1 cellular context compared by ENCODE assay signal in the genomic region with DNA sequence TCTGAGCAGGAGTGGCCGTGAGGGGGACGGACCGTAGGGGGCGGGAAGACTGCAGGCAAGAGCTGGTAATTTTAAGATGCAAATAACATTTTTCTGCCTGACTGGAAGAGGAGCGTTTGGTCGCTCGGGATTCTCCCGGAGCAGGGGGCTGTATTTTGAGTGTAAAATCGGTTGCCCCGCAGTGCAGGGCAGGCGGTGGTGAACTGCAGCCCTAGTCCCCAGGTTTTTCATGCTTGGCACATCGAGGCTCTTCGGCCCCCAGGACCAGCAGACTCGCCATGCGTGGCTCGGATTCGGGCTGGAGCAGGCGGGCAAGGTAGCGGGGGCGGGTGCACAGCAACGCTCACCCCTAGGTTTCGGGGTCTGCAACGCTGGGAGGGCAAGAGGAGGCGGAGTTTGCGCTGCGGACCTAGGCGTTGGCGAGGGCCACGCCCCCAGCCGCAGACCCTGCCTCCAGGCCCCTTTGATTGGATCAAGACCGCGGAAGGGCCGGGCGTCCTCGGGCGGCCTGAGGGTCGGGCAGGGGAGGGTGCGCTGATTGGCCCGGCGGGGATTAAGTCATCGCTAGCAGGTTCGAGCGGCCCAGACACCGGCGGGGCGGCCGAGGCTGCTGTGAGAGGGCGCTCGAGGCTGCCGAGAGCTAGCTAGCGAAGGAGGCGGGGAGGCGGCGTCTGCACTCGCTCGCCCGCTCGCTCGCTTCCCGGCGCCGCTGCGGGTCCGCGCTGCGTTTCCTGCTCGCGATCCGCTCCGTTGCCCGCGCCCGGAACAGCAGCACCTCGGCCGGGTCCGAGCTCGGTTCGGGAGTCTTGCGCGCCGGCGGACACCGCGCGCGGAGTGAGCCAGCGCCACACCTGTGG.
TF ChIP-seq lines count a peak whose summit lies in the region.

A gene with protein sequence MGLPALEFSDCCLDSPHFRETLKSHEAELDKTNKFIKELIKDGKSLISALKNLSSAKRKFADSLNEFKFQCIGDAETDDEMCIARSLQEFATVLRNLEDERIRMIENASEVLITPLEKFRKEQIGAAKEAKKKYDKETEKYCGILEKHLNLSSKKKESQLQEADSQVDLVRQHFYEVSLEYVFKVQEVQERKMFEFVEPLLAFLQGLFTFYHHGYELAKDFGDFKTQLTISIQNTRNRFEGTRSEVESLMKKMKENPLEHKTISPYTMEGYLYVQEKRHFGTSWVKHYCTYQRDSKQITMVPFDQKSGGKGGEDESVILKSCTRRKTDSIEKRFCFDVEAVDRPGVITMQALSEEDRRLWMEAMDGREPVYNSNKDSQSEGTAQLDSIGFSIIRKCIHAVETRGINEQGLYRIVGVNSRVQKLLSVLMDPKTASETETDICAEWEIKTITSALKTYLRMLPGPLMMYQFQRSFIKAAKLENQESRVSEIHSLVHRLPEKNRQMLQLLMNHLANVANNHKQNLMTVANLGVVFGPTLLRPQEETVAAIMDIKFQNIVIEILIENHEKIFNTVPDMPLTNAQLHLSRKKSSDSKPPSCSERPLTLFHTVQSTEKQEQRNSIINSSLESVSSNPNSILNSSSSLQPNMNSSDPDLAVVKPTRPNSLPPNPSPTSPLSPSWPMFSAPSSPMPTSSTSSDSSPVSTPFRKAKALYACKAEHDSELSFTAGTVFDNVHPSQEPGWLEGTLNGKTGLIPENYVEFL (plus strand): TSS at position 585 of the 857 bp plus-strand sequence. CDS start 385 bp downstream, outside the sequence.

TF ChIP-seq in HEK293, 187 proteins besides CTCF, POLR2A, EP300 and RAD21 (continued from another document and continues in another):
- TF ChIP-seq, protein P1, sequence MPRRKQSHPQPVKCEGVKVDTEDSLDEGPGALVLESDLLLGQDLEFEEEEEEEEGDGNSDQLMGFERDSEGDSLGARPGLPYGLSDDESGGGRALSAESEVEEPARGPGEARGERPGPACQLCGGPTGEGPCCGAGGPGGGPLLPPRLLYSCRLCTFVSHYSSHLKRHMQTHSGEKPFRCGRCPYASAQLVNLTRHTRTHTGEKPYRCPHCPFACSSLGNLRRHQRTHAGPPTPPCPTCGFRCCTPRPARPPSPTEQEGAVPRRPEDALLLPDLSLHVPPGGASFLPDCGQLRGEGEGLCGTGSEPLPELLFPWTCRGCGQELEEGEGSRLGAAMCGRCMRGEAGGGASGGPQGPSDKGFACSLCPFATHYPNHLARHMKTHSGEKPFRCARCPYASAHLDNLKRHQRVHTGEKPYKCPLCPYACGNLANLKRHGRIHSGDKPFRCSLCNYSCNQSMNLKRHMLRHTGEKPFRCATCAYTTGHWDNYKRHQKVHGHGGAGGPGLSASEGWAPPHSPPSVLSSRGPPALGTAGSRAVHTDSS (tag by site-specific recombination; IDR thresholded peaks at IDR 0.05): no peak
- TF ChIP-seq SALL2 (tag by site-specific recombination; IDR thresholded peaks at IDR 0.05; ENCODE audit: borderline replicate concordance): no peak
- TF ChIP-seq, protein P2, sequence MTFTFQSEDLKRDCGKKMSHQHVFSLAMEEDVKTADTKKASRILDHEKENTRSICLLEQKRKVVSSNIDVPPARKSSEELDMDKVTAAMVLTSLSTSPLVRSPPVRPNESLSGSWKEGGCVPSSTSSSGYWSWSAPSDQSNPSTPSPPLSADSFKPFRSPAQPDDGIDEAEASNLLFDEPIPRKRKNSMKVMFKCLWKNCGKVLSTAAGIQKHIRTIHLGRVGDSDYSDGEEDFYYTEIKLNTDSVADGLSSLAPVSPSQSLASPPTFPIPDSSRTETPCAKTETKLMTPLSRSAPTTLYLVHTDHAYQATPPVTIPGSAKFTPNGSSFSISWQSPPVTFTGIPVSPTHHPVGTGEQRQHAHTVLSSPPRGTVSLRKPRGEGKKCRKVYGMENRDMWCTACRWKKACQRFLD (tag by site-specific recombination; IDR thresholded peaks at IDR 0.05): no peak
- TF ChIP-seq, protein P3, sequence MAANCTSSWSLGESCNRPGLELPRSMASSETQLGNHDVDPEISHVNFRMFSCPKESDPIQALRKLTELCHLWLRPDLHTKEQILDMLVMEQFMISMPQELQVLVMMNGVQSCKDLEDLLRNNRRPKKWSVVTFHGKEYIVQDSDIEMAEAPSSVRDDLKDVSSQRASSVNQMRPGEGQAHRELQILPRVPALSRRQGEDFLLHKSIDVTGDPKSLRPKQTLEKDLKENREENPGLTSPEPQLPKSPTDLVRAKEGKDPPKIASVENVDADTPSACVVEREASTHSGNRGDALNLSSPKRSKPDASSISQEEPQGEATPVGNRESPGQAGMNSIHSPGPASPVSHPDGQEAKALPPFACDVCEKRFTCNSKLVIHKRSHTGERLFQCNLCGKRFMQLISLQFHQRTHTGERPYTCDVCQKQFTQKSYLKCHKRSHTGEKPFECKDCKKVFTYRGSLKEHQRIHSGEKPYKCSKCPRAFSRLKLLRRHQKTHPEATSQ (tag by site-specific recombination; IDR thresholded peaks at IDR 0.05): no peak
- no peak for TF ChIP-seq ZNF174 (tag by site-specific recombination; IDR thresholded peaks at IDR 0.05)
- TF ChIP-seq GFI1B (tag by site-specific recombination; IDR thresholded peaks at IDR 0.05): no peak
- TF ChIP-seq ZNF585B (tag by site-specific recombination; IDR thresholded peaks at IDR 0.05): no peak
- no peak for TF ChIP-seq ZNF530 (tag by site-specific recombination; IDR thresholded peaks at IDR 0.05; ENCODE audit: low read depth)
- no peak for TF ChIP-seq ZNF350 (tag by site-specific recombination; IDR thresholded peaks at IDR 0.05)
- TF ChIP-seq ZNF785 (tag by site-specific recombination; IDR thresholded peaks at IDR 0.05): no peak
- TF ChIP-seq, protein P4, sequence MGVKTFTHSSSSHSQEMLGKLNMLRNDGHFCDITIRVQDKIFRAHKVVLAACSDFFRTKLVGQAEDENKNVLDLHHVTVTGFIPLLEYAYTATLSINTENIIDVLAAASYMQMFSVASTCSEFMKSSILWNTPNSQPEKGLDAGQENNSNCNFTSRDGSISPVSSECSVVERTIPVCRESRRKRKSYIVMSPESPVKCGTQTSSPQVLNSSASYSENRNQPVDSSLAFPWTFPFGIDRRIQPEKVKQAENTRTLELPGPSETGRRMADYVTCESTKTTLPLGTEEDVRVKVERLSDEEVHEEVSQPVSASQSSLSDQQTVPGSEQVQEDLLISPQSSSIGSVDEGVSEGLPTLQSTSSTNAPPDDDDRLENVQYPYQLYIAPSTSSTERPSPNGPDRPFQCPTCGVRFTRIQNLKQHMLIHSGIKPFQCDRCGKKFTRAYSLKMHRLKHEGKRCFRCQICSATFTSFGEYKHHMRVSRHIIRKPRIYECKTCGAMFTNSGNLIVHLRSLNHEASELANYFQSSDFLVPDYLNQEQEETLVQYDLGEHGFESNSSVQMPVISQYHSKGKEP (tag by site-specific recombination; IDR thresholded peaks at IDR 0.05): no peak
- no peak for TF ChIP-seq ZNF157 (tag by site-specific recombination; IDR thresholded peaks at IDR 0.05)
- peak; percentile 20; the same call in 1 of the 2 replicates for TF ChIP-seq ZNF561 (tag by site-specific recombination; IDR thresholded peaks at IDR 0.05; ENCODE audit: borderline replicate concordance)
- TF ChIP-seq ZNF24 (tag by site-specific recombination; IDR thresholded peaks at IDR 0.05): no peak
- TF ChIP-seq ZNF112 (tag by site-specific recombination; IDR thresholded peaks at IDR 0.05): no peak
- 0 out of 2 replicates have a peak, but pooled peaks have one; percentile 44 for TF ChIP-seq KLF7 (tag by site-specific recombination; IDR thresholded peaks at IDR 0.05; ENCODE audit: borderline replicate concordance)
- TF ChIP-seq, protein P5, sequence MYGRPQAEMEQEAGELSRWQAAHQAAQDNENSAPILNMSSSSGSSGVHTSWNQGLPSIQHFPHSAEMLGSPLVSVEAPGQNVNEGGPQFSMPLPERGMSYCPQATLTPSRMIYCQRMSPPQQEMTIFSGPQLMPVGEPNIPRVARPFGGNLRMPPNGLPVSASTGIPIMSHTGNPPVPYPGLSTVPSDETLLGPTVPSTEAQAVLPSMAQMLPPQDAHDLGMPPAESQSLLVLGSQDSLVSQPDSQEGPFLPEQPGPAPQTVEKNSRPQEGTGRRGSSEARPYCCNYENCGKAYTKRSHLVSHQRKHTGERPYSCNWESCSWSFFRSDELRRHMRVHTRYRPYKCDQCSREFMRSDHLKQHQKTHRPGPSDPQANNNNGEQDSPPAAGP (tag by site-specific recombination; IDR thresholded peaks at IDR 0.05): peak; percentile 16
- TF ChIP-seq, protein P6, sequence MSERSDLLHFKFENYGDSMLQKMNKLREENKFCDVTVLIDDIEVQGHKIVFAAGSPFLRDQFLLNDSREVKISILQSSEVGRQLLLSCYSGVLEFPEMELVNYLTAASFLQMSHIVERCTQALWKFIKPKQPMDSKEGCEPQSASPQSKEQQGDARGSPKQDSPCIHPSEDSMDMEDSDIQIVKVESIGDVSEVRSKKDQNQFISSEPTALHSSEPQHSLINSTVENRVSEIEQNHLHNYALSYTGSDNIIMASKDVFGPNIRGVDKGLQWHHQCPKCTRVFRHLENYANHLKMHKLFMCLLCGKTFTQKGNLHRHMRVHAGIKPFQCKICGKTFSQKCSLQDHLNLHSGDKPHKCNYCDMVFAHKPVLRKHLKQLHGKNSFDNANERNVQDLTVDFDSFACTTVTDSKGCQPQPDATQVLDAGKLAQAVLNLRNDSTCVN (tag by site-specific recombination; optimal IDR thresholded peaks at IDR 0.05): peak; percentile 65
- TF ChIP-seq, protein P7, sequence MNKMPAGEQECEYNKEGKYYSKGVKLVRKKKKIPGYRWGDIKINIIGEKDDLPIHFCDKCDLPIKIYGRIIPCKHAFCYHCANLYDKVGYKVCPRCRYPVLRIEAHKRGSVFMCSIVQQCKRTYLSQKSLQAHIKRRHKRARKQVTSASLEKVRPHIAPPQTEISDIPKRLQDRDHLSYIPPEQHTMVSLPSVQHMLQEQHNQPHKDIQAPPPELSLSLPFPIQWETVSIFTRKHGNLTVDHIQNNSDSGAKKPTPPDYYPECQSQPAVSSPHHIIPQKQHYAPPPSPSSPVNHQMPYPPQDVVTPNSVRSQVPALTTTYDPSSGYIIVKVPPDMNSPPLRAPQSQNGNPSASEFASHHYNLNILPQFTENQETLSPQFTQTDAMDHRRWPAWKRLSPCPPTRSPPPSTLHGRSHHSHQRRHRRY (tag by site-specific recombination; IDR thresholded peaks at IDR 0.05): no peak
- TF ChIP-seq, protein P8, sequence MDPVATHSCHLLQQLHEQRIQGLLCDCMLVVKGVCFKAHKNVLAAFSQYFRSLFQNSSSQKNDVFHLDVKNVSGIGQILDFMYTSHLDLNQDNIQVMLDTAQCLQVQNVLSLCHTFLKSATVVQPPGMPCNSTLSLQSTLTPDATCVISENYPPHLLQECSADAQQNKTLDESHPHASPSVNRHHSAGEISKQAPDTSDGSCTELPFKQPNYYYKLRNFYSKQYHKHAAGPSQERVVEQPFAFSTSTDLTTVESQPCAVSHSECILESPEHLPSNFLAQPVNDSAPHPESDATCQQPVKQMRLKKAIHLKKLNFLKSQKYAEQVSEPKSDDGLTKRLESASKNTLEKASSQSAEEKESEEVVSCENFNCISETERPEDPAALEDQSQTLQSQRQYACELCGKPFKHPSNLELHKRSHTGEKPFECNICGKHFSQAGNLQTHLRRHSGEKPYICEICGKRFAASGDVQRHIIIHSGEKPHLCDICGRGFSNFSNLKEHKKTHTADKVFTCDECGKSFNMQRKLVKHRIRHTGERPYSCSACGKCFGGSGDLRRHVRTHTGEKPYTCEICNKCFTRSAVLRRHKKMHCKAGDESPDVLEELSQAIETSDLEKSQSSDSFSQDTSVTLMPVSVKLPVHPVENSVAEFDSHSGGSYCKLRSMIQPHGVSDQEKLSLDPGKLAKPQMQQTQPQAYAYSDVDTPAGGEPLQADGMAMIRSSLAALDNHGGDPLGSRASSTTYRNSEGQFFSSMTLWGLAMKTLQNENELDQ (tag by site-specific recombination; IDR thresholded peaks at IDR 0.05; ENCODE audit: low read depth): no peak
- TF ChIP-seq ZNF140 (tag by site-specific recombination; IDR thresholded peaks at IDR 0.05): no peak
- TF ChIP-seq, protein P9, sequence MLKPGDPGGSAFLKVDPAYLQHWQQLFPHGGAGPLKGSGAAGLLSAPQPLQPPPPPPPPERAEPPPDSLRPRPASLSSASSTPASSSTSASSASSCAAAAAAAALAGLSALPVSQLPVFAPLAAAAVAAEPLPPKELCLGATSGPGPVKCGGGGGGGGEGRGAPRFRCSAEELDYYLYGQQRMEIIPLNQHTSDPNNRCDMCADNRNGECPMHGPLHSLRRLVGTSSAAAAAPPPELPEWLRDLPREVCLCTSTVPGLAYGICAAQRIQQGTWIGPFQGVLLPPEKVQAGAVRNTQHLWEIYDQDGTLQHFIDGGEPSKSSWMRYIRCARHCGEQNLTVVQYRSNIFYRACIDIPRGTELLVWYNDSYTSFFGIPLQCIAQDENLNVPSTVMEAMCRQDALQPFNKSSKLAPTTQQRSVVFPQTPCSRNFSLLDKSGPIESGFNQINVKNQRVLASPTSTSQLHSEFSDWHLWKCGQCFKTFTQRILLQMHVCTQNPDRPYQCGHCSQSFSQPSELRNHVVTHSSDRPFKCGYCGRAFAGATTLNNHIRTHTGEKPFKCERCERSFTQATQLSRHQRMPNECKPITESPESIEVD (tag by site-specific recombination; IDR thresholded peaks at IDR 0.05): no peak
- peak; percentile 90 for TF ChIP-seq KLF9 (tag by site-specific recombination; IDR thresholded peaks at IDR 0.05; ENCODE audit: low read depth)
- TF ChIP-seq GLIS1 (tag by site-specific recombination; IDR thresholded peaks at IDR 0.05): peak; percentile 30; the same call in 1 of the 2 replicates
- TF ChIP-seq ZNF302 (tag by site-specific recombination; IDR thresholded peaks at IDR 0.05; ENCODE audit: low read depth): no peak
- no peak for TF ChIP-seq ZNF37A (tag by site-specific recombination; IDR thresholded peaks at IDR 0.05)
- TF ChIP-seq ZNF777 (tag by site-specific recombination; IDR thresholded peaks at IDR 0.05; ENCODE audit: borderline replicate concordance): no peak
- TF ChIP-seq, protein P10, sequence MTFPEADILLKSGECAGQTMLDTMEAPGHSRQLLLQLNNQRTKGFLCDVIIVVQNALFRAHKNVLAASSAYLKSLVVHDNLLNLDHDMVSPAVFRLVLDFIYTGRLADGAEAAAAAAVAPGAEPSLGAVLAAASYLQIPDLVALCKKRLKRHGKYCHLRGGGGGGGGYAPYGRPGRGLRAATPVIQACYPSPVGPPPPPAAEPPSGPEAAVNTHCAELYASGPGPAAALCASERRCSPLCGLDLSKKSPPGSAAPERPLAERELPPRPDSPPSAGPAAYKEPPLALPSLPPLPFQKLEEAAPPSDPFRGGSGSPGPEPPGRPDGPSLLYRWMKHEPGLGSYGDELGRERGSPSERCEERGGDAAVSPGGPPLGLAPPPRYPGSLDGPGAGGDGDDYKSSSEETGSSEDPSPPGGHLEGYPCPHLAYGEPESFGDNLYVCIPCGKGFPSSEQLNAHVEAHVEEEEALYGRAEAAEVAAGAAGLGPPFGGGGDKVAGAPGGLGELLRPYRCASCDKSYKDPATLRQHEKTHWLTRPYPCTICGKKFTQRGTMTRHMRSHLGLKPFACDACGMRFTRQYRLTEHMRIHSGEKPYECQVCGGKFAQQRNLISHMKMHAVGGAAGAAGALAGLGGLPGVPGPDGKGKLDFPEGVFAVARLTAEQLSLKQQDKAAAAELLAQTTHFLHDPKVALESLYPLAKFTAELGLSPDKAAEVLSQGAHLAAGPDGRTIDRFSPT (tag by site-specific recombination; IDR thresholded peaks at IDR 0.05): no peak
- TF ChIP-seq HOXA7 (CRISPR knock-in tag; IDR thresholded peaks at IDR 0.05; ENCODE audit: borderline replicate concordance): no peak
- TF ChIP-seq ZNF747 (tag by site-specific recombination; IDR thresholded peaks at IDR 0.05): no peak
- no peak for TF ChIP-seq ZNF48 (tag by site-specific recombination; IDR thresholded peaks at IDR 0.05)
- no peak for TF ChIP-seq TRIM28 (IDR thresholded peaks at IDR 0.05; ENCODE audit: borderline replicate concordance, low read length)
